ENCODE assay signal across 1 cellular context in the genomic region with DNA sequence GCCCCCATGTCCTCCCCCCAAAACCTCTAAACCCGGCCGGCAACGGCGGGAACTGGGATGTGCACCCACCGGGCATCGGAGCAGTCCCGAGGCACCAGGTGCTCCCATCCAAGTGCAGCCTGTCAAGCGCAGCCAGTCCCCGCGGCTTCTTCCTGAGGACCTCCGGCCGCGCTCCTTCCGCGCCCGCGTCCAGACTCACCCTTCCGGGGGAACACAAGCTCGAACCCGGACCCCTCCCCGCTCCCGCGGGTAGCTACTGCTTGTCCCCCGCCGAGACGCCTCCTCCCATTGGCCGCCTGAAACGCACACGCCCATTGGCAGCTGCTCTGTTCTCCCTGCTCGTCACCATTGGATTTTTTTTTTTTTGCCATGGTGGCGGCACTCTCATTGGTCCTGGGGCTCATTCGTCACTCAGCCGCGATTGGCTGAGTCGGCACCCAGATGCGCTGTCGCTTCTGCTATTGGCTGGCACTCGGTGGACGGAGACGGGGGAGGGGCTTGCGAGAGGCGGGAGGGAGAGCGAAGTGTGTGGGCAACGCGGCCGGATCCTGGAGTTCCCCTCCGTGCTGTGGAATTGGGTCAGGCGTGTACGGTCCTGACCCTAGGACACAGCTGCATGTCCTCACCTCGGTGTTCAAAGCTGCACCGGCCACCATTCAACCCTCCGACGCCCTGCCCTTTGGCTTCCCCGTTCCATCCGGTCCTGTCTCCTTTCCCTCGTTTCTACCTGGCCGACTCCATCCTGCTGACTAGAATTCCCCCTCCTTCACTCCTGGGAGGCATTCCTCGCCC.
A peak's percentile ranks its signal among the peaks of the same experiment; 100 is the strongest.
TF ChIP-seq lines count a peak whose summit lies in the region.

A gene (minus strand): TSS at position 262 of the 792 bp plus-strand sequence. CDS start 2,166 bp downstream, outside the sequence.

TF ChIP-seq in HepG2, 621 proteins besides CTCF, POLR2A, EP300 and RAD21 (continued from another document and continues in another):
- TF ChIP-seq, protein P1, sequence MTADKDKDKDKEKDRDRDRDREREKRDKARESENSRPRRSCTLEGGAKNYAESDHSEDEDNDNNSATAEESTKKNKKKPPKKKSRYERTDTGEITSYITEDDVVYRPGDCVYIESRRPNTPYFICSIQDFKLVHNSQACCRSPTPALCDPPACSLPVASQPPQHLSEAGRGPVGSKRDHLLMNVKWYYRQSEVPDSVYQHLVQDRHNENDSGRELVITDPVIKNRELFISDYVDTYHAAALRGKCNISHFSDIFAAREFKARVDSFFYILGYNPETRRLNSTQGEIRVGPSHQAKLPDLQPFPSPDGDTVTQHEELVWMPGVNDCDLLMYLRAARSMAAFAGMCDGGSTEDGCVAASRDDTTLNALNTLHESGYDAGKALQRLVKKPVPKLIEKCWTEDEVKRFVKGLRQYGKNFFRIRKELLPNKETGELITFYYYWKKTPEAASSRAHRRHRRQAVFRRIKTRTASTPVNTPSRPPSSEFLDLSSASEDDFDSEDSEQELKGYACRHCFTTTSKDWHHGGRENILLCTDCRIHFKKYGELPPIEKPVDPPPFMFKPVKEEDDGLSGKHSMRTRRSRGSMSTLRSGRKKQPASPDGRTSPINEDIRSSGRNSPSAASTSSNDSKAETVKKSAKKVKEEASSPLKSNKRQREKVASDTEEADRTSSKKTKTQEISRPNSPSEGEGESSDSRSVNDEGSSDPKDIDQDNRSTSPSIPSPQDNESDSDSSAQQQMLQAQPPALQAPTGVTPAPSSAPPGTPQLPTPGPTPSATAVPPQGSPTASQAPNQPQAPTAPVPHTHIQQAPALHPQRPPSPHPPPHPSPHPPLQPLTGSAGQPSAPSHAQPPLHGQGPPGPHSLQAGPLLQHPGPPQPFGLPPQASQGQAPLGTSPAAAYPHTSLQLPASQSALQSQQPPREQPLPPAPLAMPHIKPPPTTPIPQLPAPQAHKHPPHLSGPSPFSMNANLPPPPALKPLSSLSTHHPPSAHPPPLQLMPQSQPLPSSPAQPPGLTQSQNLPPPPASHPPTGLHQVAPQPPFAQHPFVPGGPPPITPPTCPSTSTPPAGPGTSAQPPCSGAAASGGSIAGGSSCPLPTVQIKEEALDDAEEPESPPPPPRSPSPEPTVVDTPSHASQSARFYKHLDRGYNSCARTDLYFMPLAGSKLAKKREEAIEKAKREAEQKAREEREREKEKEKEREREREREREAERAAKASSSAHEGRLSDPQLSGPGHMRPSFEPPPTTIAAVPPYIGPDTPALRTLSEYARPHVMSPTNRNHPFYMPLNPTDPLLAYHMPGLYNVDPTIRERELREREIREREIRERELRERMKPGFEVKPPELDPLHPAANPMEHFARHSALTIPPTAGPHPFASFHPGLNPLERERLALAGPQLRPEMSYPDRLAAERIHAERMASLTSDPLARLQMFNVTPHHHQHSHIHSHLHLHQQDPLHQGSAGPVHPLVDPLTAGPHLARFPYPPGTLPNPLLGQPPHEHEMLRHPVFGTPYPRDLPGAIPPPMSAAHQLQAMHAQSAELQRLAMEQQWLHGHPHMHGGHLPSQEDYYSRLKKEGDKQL (CRISPR knock-in tag; IDR thresholded peaks at IDR 0.05; ENCODE audit: low read depth), result no peak
- TF ChIP-seq SP4 (CRISPR knock-in tag; IDR thresholded peaks at IDR 0.05) (peak; percentile 91), ZNF230 (CRISPR knock-in tag; IDR thresholded peaks at IDR 0.05) (peak; percentile 46; the same call in 1 of the 2 replicates), ZFP82 (CRISPR knock-in tag; IDR thresholded peaks at IDR 0.05; ENCODE audit: borderline replicate concordance) (0 out of 2 replicates have a peak, but pooled peaks have one; percentile 74), ZNF382 (CRISPR knock-in tag; IDR thresholded peaks at IDR 0.05; ENCODE audit: borderline replicate concordance) (no peak), RFX5 (IDR thresholded peaks at IDR 0.05; ENCODE audit: low read depth, low read length) (peak; percentile 93), KMT2A (CRISPR knock-in tag; IDR thresholded peaks at IDR 0.05) (peak; percentile 73), ZSCAN31 (CRISPR knock-in tag; IDR thresholded peaks at IDR 0.05; ENCODE audit: low read depth) (peak; percentile 16; the same call in 1 of the 2 replicates), NCOA2 (CRISPR knock-in tag; IDR thresholded peaks at IDR 0.05) (peak; percentile 52), RNF2 (conservative IDR thresholded peaks at IDR 0.05; ENCODE audit: low read depth) (peak; percentile 80), PHF8 (CRISPR knock-in tag; IDR thresholded peaks at IDR 0.05) (peak; percentile 77), ZNF235 (CRISPR knock-in tag; IDR thresholded peaks at IDR 0.05; ENCODE audit: borderline replicate concordance) (0 out of 2 replicates have a peak, but pooled peaks have one; percentile 62), ZBTB7B (CRISPR knock-in tag; IDR thresholded peaks at IDR 0.05) (peak; percentile 77), ZNF761 (CRISPR knock-in tag; conservative IDR thresholded peaks at IDR 0.05) (0 out of 2 replicates have a peak, but pooled peaks have one; percentile 62), SP5 (CRISPR knock-in tag; IDR thresholded peaks at IDR 0.05; ENCODE audit: borderline replicate concordance, low read depth) (peak; percentile 29; the same call in 1 of the 2 replicates), HMG20A (CRISPR knock-in tag; IDR thresholded peaks at IDR 0.05; ENCODE audit: borderline replicate concordance) (no peak), TBX3 (IDR thresholded peaks at IDR 0.05; ENCODE audit: borderline replicate concordance) (no peak), ATM (IDR thresholded peaks at IDR 0.05; ENCODE audit: borderline replicate concordance) (no peak), GATAD1 (CRISPR knock-in tag; IDR thresholded peaks at IDR 0.05) (peak; percentile 92), SMAD9 (CRISPR knock-in tag; IDR thresholded peaks at IDR 0.05) (no peak), MED13 (CRISPR knock-in tag; IDR thresholded peaks at IDR 0.05) (no peak; the same call in 1 of the 2 replicates), ZNF772 (CRISPR knock-in tag; IDR thresholded peaks at IDR 0.05) (0 out of 2 replicates have a peak, but pooled peaks have one; percentile 16), MAFK (conservative IDR thresholded peaks at IDR 0.05 in 1 of 2, IDR thresholded peaks at IDR 0.05 in 1 of 2; ENCODE audit: low read length in 2 of 2) (peak; percentile 21 to 47; a peak in 3 of 4 replicates), ZKSCAN8 (CRISPR knock-in tag; IDR thresholded peaks at IDR 0.05; ENCODE audit: borderline replicate concordance) (peak; percentile 93; the same call in 1 of the 2 replicates), ZNF460 (CRISPR knock-in tag; IDR thresholded peaks at IDR 0.05; ENCODE audit: borderline replicate concordance) (no peak), SPEN (CRISPR knock-in tag; IDR thresholded peaks at IDR 0.05; ENCODE audit: low read depth) (no peak), ZNF501 (CRISPR knock-in tag; IDR thresholded peaks at IDR 0.05) (peak; percentile 85), REPIN1 (CRISPR knock-in tag; IDR thresholded peaks at IDR 0.05; ENCODE audit: borderline replicate concordance, low read depth) (peak; percentile 49), ISL2 (CRISPR knock-in tag; IDR thresholded peaks at IDR 0.05) (peak; percentile 54; the same call in 1 of the 2 replicates), LCORL (IDR thresholded peaks at IDR 0.05) (no peak), LCORL (CRISPR knock-in tag; IDR thresholded peaks at IDR 0.05) (peak; percentile 6), ARNT2 (CRISPR knock-in tag; IDR thresholded peaks at IDR 0.05; ENCODE audit: low read depth) (peak; percentile 81), ZNF777 (CRISPR knock-in tag; IDR thresholded peaks at IDR 0.05) (peak; percentile 36; the same call in 1 of the 2 replicates), ELF3 (CRISPR knock-in tag; IDR thresholded peaks at IDR 0.05) (peak; percentile 58), TGIF2 (CRISPR knock-in tag; IDR thresholded peaks at IDR 0.05) (no peak), KAT8 (CRISPR knock-in tag; IDR thresholded peaks at IDR 0.05) (peak; percentile 98), NCOR1 (IDR thresholded peaks at IDR 0.05; ENCODE audit: borderline replicate concordance, low read length) (no peak; the same call in 1 of the 2 replicates), ERF (CRISPR knock-in tag; IDR thresholded peaks at IDR 0.05) (peak; percentile 33; the same call in 1 of the 2 replicates)
- TF ChIP-seq, protein P2, sequence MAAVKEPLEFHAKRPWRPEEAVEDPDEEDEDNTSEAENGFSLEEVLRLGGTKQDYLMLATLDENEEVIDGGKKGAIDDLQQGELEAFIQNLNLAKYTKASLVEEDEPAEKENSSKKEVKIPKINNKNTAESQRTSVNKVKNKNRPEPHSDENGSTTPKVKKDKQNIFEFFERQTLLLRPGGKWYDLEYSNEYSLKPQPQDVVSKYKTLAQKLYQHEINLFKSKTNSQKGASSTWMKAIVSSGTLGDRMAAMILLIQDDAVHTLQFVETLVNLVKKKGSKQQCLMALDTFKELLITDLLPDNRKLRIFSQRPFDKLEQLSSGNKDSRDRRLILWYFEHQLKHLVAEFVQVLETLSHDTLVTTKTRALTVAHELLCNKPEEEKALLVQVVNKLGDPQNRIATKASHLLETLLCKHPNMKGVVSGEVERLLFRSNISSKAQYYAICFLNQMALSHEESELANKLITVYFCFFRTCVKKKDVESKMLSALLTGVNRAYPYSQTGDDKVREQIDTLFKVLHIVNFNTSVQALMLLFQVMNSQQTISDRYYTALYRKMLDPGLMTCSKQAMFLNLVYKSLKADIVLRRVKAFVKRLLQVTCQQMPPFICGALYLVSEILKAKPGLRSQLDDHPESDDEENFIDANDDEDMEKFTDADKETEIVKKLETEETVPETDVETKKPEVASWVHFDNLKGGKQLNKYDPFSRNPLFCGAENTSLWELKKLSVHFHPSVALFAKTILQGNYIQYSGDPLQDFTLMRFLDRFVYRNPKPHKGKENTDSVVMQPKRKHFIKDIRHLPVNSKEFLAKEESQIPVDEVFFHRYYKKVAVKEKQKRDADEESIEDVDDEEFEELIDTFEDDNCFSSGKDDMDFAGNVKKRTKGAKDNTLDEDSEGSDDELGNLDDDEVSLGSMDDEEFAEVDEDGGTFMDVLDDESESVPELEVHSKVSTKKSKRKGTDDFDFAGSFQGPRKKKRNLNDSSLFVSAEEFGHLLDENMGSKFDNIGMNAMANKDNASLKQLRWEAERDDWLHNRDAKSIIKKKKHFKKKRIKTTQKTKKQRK (IDR thresholded peaks at IDR 0.05; ENCODE audit: low read length), result no peak
- TF ChIP-seq, protein P3, sequence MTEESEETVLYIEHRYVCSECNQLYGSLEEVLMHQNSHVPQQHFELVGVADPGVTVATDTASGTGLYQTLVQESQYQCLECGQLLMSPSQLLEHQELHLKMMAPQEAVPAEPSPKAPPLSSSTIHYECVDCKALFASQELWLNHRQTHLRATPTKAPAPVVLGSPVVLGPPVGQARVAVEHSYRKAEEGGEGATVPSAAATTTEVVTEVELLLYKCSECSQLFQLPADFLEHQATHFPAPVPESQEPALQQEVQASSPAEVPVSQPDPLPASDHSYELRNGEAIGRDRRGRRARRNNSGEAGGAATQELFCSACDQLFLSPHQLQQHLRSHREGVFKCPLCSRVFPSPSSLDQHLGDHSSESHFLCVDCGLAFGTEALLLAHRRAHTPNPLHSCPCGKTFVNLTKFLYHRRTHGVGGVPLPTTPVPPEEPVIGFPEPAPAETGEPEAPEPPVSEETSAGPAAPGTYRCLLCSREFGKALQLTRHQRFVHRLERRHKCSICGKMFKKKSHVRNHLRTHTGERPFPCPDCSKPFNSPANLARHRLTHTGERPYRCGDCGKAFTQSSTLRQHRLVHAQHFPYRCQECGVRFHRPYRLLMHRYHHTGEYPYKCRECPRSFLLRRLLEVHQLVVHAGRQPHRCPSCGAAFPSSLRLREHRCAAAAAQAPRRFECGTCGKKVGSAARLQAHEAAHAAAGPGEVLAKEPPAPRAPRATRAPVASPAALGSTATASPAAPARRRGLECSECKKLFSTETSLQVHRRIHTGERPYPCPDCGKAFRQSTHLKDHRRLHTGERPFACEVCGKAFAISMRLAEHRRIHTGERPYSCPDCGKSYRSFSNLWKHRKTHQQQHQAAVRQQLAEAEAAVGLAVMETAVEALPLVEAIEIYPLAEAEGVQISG (CRISPR knock-in tag; IDR thresholded peaks at IDR 0.05), result peak; percentile 62
- TF ChIP-seq, protein P4, sequence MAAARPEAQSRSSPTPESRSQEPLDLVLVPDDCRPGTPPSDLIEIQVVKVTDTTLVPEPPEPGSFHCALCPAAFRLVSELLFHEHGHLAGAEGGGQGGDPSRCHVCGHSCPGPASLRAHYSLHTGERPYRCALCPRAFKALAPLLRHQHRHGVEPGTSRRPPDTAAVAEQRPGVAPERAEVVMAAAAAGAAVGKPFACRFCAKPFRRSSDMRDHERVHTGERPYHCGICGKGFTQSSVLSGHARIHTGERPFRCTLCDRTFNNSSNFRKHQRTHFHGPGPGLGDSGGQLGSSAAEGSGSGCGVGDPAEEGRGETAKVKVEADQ (CRISPR knock-in tag; IDR thresholded peaks at IDR 0.05; ENCODE audit: borderline replicate concordance), result peak; percentile 38; the same call in 1 of the 2 replicates
- TF ChIP-seq, protein P5, sequence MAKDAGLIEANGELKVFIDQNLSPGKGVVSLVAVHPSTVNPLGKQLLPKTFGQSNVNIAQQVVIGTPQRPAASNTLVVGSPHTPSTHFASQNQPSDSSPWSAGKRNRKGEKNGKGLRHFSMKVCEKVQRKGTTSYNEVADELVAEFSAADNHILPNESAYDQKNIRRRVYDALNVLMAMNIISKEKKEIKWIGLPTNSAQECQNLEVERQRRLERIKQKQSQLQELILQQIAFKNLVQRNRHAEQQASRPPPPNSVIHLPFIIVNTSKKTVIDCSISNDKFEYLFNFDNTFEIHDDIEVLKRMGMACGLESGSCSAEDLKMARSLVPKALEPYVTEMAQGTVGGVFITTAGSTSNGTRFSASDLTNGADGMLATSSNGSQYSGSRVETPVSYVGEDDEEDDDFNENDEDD (CRISPR knock-in tag; IDR thresholded peaks at IDR 0.05; ENCODE audit: borderline replicate concordance), result peak; percentile 81
- TF ChIP-seq, protein P6, sequence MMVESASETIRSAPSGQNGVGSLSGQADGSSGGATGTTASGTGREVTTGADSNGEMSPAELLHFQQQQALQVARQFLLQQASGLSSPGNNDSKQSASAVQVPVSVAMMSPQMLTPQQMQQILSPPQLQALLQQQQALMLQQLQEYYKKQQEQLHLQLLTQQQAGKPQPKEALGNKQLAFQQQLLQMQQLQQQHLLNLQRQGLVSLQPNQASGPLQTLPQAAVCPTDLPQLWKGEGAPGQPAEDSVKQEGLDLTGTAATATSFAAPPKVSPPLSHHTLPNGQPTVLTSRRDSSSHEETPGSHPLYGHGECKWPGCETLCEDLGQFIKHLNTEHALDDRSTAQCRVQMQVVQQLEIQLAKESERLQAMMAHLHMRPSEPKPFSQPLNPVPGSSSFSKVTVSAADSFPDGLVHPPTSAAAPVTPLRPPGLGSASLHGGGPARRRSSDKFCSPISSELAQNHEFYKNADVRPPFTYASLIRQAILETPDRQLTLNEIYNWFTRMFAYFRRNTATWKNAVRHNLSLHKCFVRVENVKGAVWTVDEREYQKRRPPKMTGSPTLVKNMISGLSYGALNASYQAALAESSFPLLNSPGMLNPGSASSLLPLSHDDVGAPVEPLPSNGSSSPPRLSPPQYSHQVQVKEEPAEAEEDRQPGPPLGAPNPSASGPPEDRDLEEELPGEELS (CRISPR knock-in tag; IDR thresholded peaks at IDR 0.05), result 0 out of 2 replicates have a peak, but pooled peaks have one; percentile 10
- TF ChIP-seq, protein P7, sequence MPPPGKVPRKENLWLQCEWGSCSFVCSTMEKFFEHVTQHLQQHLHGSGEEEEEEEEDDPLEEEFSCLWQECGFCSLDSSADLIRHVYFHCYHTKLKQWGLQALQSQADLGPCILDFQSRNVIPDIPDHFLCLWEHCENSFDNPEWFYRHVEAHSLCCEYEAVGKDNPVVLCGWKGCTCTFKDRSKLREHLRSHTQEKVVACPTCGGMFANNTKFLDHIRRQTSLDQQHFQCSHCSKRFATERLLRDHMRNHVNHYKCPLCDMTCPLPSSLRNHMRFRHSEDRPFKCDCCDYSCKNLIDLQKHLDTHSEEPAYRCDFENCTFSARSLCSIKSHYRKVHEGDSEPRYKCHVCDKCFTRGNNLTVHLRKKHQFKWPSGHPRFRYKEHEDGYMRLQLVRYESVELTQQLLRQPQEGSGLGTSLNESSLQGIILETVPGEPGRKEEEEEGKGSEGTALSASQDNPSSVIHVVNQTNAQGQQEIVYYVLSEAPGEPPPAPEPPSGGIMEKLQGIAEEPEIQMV (CRISPR knock-in tag; IDR thresholded peaks at IDR 0.05; ENCODE audit: low read depth), result no peak; the same call in 1 of the 2 replicates
